In genomic region chr11:12692238-12693074, GRCh38 we compare ENCODE assay signal across 9 cellular contexts. TPM values are rescaled to one million over a fixed set of nuclear protein-coding genes. Genes with fewer than 3 reads are reported as not detected.
DNase-seq lines count a peak whose midpoint lies in the region; ATAC-seq and TF ChIP-seq lines count a peak whose summit lies in the region.
"Had no signal": no experiment of that assay in that cellular context is flagged by ENCODE, and none has a peak within 500 bp of the region (broad histone marks: within the 10 kb centered on the region; RNA-seq: fewer than 3 reads in every experiment).

No MANE protein-coding gene starts in this region.

- peaks cover 49% of the 10 kb centered on the region for H3K4me1 ChIP-seq in lower lobe of right lung
- H3K4me1 ChIP-seq in thyroid gland = peaks cover 81 to 90% of the 10 kb centered on the region in 2 donors

- H3K36me3 ChIP-seq in lower lobe of right lung (no peaks in the 10 kb centered on the region), thyroid gland (no peaks in the 10 kb centered on the region)

- peak in 1 of 2 donors; percentile 51 for TF ChIP-seq POLR2A in thyroid gland (IDR thresholded peaks at IDR 0.05)

- H3K27ac ChIP-seq in C4-2B = peak overlapping the region; percentile 86
- H3K27ac ChIP-seq in coronary artery = peak overlapping the region; percentile 85
- H3K27ac ChIP-seq in lower lobe of right lung = peak overlapping the region; percentile 84
- H3K27ac ChIP-seq in thyroid gland = peak overlapping the region; percentile 91 to 95 (median 92)

- H3K9me3 ChIP-seq in lower lobe of right lung (no peaks in the 10 kb centered on the region), thyroid gland (no peaks in the 10 kb centered on the region)

- WGBS in thyroid gland, 2 donors = 21 to 26% methylated on average over 14 of the region's 14 CpGs

- DNase-seq in NCI-H460 (ENCODE audit: extremely low read depth, low read depth) (peak; percentile 56), coronary artery (ENCODE audit: low spot score) (peak; percentile 91), lower lobe of right lung (peak; percentile 77), thyroid gland (peak; percentile 96), GM13976 (ENCODE audit: low spot score) (no peak), GM20000 (ENCODE audit: low spot score) (no peak)
- DNase-seq in stimulated activated CD4-positive, alpha-beta T cell treated with anti-CD3 and anti-CD28 coated beads, Interleukin-4, amount 100 ng/mL, for 4 hours = no peak

- H3K4me3 ChIP-seq in coronary artery (peak overlapping the region; percentile 52), lower lobe of right lung (no peak overlapping the region), thyroid gland (replicated peaks in 1 of 3) (no peak overlapping the region)
- H3K4me3 ChIP-seq: GM12878 had no signal

- TF ChIP-seq CTCF in C4-2B (conservative IDR thresholded peaks at IDR 0.05) = no peak
- TF ChIP-seq CTCF in coronary artery (IDR thresholded peaks at IDR 0.05) = no peak
- TF ChIP-seq CTCF in lower lobe of right lung (IDR thresholded peaks at IDR 0.05) = no peak
- TF ChIP-seq CTCF in thyroid gland (IDR thresholded peaks at IDR 0.05) = no peak
- no peak for TF ChIP-seq CTCF in GM13976 (IDR thresholded peaks at IDR 0.05; ENCODE audit: borderline replicate concordance, control extremely low read depth, extremely low read depth, insufficient read depth, missing control alignments)
- no peak for TF ChIP-seq CTCF in GM20000 (IDR thresholded peaks at IDR 0.05; ENCODE audit: extremely low read depth, missing control alignments)

- intact Hi-C loops in lower lobe of right lung (cut with DNase I) (no loop called here), thyroid gland (cut with DNase I) (loop anchor here (10.0 kb wide), 1 partner anchor 112 kb away; no protein-coding TSS in a partner anchor)

- peak; percentile 84 to 87 for ATAC-seq in lower lobe of right lung
- ATAC-seq: GM12878 had no signal

- H3K27me3 ChIP-seq in lower lobe of right lung (ENCODE audit: low read depth) (no peaks in the 10 kb centered on the region), thyroid gland (no peaks in the 10 kb centered on the region)

- in situ Hi-C loops in GM13976 (cut with MboI; ENCODE audit: low sequenced_read_pairs, unreplicated experiment) = no loop called here

RNA-seq across cellular contexts. Expression of gene TEAD1, which starts 18.2 kb away (rescaled TPM):
- total RNA-seq in NCI-H460 (2014; rRNA removed; shearing (Covaris generic)) = 123 and 136 TPM in 2 replicates
- 49.1 and 64.5 TPM in 2 replicates for polyA plus RNA-seq in NCI-H460 (2014; cell fraction: nucleus; rRNA removed)
- total RNA-seq in lower lobe of right lung (51.9 TPM), thyroid gland (100 to 1,000 TPM in 1 of 4 donors, 10 to 100 TPM in 3; 71.5 to 109 (median 88.5) TPM)

Comparison
In these comparisons a context has a peak if more than half of its experiments do, and no peak if none do; other contexts are left out.
1. DNase-seq: peak in NCI-H460 (single experiment), coronary artery (single experiment), lower lobe of right lung (single experiment) and thyroid gland (2 of 2); none in GM13976 (single experiment), GM20000 (single experiment) and stimulated activated CD4-positive, alpha-beta T cell treated with anti-CD3 and anti-CD28 coated beads, Interleukin-4, amount 100 ng/mL, for 4 hours (0 of 2).
2. Peak in every context shown above with its lines, with median percentiles within 50 percentile points of each other: H3K27ac ChIP-seq.